21 cellular contexts compared by ENCODE assay signal in the genomic region with DNA sequence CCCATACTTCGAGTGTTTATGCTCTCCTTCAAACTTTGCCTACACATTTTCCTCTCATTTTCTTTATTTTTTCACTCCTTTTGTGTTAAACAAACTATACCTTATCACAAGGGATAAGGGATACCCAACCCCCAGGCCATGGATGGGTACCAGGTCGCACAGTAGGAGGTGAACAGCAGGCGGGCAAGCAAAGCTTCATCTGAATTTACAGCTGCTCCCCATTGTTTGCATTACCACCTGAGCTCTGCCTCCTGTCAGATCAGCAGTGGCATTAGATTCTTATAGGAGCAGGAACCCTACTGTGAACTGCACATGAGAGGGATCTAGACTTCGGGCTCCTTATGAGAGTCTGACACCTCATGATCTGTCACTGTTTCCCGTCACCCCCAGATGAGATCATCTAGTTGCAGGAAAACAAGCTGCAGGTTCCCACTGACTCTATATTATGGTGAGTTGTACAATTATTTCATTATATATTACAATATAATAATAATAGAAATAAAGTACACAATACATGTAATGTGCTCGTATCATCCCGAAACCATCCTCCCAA. TPM values are rescaled to one million over a fixed set of nuclear protein-coding genes. Genes with fewer than 3 reads are reported as not detected.
A peak's percentile ranks its signal among the peaks of the same experiment; 100 is the strongest.
DNase-seq lines count a peak whose midpoint lies in the region; ATAC-seq and TF ChIP-seq lines count a peak whose summit lies in the region.
"Had no signal": no experiment of that assay in that cellular context is flagged by ENCODE, and none has a peak within 500 bp of the region (broad histone marks: within the 10 kb centered on the region; RNA-seq: fewer than 3 reads in every experiment).

No MANE protein-coding gene starts in this region.

- WGBS in heart left ventricle, 4 donors: 89 to 91% (median 90%) methylated on average over 7 of the region's 7 CpGs

- TF ChIP-seq CTCF in heart left ventricle (IDR thresholded peaks at IDR 0.05) (no peak), gastrocnemius medialis (IDR thresholded peaks at IDR 0.05 in 4 of 5, conservative IDR thresholded peaks at IDR 0.05 in 1 of 5) (no peak)

- peak overlapping the region in 7 of 12 donors; percentile 4 to 82 (median 76) for H3K27ac ChIP-seq in heart left ventricle
- H3K27ac ChIP-seq in gastrocnemius medialis: peak overlapping the region; percentile 89 to 98 (median 97)
- no peak overlapping the region for H3K27ac ChIP-seq in SJCRH30
- H3K27ac ChIP-seq: SK-N-MC had no signal

- no peak overlapping the region for H3K4me3 ChIP-seq in heart left ventricle
- no peak overlapping the region for H3K4me3 ChIP-seq in gastrocnemius medialis
- no peak overlapping the region for H3K4me3 ChIP-seq in SJCRH30
- H3K4me3 ChIP-seq: K562, SK-N-MC had no signal

- peaks cover 0 to 100% (median 97%) of the 10 kb centered on the region in 9 donors for H3K36me3 ChIP-seq in heart left ventricle
- H3K36me3 ChIP-seq in gastrocnemius medialis: peaks cover 0 to 53% of the 10 kb centered on the region in 2 donors
- peaks cover 81% of the 10 kb centered on the region for H3K36me3 ChIP-seq in SJCRH30

- no peaks in the 10 kb centered on the region for H3K27me3 ChIP-seq in heart left ventricle
- H3K27me3 ChIP-seq in gastrocnemius medialis: no peaks in the 10 kb centered on the region
- no peaks in the 10 kb centered on the region for H3K27me3 ChIP-seq in SJCRH30
- H3K27me3 ChIP-seq: BE2C had no signal

- DNase-seq in heart left ventricle: no peak
- DNase-seq in cardiac septum (ENCODE audit: low spot score): no peak
- peak; percentile 88 for DNase-seq in NCI-H146 (lab: John Stamatoyannopoulos, UW)
- DNase-seq in dermis blood vessel endothelial cell: peak; percentile 19
- no peak for DNase-seq in gastrocnemius medialis
- DNase-seq in SJCRH30: no peak
- no peak for DNase-seq in NCI-H2081 (lab: John Stamatoyannopoulos, UW)
- DNase-seq: BE2C, DMS53, H7, MM.1S, NCI-H1048, NCI-H1417 treated with DMSO at 0.1 percent for 48 hours, NCI-H2029, NCI-H226, NCI-H510A treated with DMSO at 0.1 percent for 48 hours, NCI-H82, SHP77 had no signal

- H3K4me1 ChIP-seq in heart left ventricle: peaks cover 0 to 14% (median 0%) of the 10 kb centered on the region in 12 donors
- H3K4me1 ChIP-seq in gastrocnemius medialis: peaks cover 28 to 33% of the 10 kb centered on the region in 2 donors
- H3K4me1 ChIP-seq in SJCRH30: peaks cover 18% of the 10 kb centered on the region

- ATAC-seq in heart left ventricle (no peak), gastrocnemius medialis (no peak), GM21528 (IDR thresholded peaks at IDR 0.05; ENCODE audit: low FRiP score, unreplicated experiment) (no peak)
- ATAC-seq: K562 had no signal

- in situ Hi-C loops in gastrocnemius medialis (cut with MboI; ENCODE audit: low sequenced_read_pairs in 4 of 4): loop anchor here (25.0 kb wide), 3 partner anchors 360 to 660 kb away; no protein-coding TSS in a partner anchor

- TF ChIP-seq POLR2A in heart left ventricle (IDR thresholded peaks at IDR 0.05) (no peak), gastrocnemius medialis (IDR thresholded peaks at IDR 0.05) (no peak)

- intact Hi-C loops in heart left ventricle (cut with DNase I) (no loop called here), cardiac septum (cut with DNase I) (no loop called here), gastrocnemius medialis (cut with DNase I; ENCODE audit: low total_unique reads) (loop anchor here (5.0 kb wide), 1 partner anchor 280 kb away; no protein-coding TSS in a partner anchor)

- no peaks in the 10 kb centered on the region for H3K9me3 ChIP-seq in heart left ventricle
- no peaks in the 10 kb centered on the region for H3K9me3 ChIP-seq in gastrocnemius medialis
- H3K9me3 ChIP-seq in SJCRH30 (replicated peaks): no peaks in the 10 kb centered on the region
- H3K9me3 ChIP-seq: BE2C had no signal

RNA-seq across cellular contexts. Expression of a gene that starts 28.5 kb away (rescaled TPM):
- total RNA-seq in heart left ventricle: 10 to 100 TPM; 13.6 to 28.1 (median 17.1) TPM
- 10 to 100 TPM; 16.3 to 17.5 TPM for polyA plus RNA-seq in heart left ventricle
- total RNA-seq in cardiac septum: 17.6 TPM
- 20.6 and 23.8 TPM in 2 replicates for total RNA-seq in dermis blood vessel endothelial cell
- total RNA-seq in gastrocnemius medialis: 10 to 100 TPM; 27.0 to 32.8 (median 28.4) TPM
- total RNA-seq in SJCRH30 (2014; rRNA removed; shearing (Covaris generic)): 36.1 and 37.7 TPM in 2 replicates

RNA-seq across cellular contexts. Expression of a gene that starts 47.6 kb away (rescaled TPM):
- 10 to 100 TPM; 17.2 to 32.6 (median 26.5) TPM for total RNA-seq in heart left ventricle
- polyA plus RNA-seq in heart left ventricle: 10 to 100 TPM in 1 of 2 donors, 1 to 10 TPM in 1; 7.0 to 23.2 TPM
- total RNA-seq in cardiac septum: 22.5 TPM
- total RNA-seq in dermis blood vessel endothelial cell: 26.9 and 33.8 TPM in 2 replicates
- 10 to 100 TPM; 27.6 to 46.0 (median 34.5) TPM for total RNA-seq in gastrocnemius medialis
- total RNA-seq in SJCRH30 (2014; rRNA removed; shearing (Covaris generic)): 76.3 and 92.0 TPM in 2 replicates

Comparison
In these comparisons a context has a peak if more than half of its experiments do, and no peak if none do; other contexts are left out.
1. DNase-seq: peak in NCI-H146 (single experiment) and dermis blood vessel endothelial cell (single experiment); none in heart left ventricle (0 of 5), cardiac septum (single experiment), gastrocnemius medialis (0 of 2), SJCRH30 (0 of 2) and NCI-H2081 (0 of 2).